21 cellular contexts compared by ENCODE assay signal in genomic region chr13:28606466-28606865, GRCh38.
"Had no signal": no experiment of that assay in that cellular context is flagged by ENCODE, and none has a peak within 500 bp of the region (broad histone marks: within the 10 kb centered on the region; RNA-seq: fewer than 3 reads in every experiment).

No MANE protein-coding gene starts in this region.

- H3K9me3 ChIP-seq: esophagus muscularis mucosa, gastroesophageal sphincter, mucosa of descending colon, neutrophil, right atrium auricular region, suprapubic skin, thyroid gland, upper lobe of right lung, vagina had no signal

- H3K36me3 ChIP-seq: esophagus muscularis mucosa, gastroesophageal sphincter, neutrophil, right atrium auricular region, suprapubic skin, thyroid gland, upper lobe of right lung, vagina had no signal

- H3K27ac ChIP-seq: epithelial cell of prostate, esophagus muscularis mucosa, gastroesophageal sphincter, hepatocyte, neutrophil, right atrium auricular region, suprapubic skin, thyroid gland, upper lobe of right lung, vagina had no signal

- H3K4me2 ChIP-seq: hepatocyte had no signal

- ATAC-seq: effector memory CD8-positive, alpha-beta T cell; gastroesophageal sphincter; mucosa of descending colon; naive thymus-derived CD8-positive, alpha-beta T cell; stimulated activated effector memory CD8-positive, alpha-beta T cell treated with anti-CD3 and anti-CD28 coated beads, Interleukin-12 subunit alpha, Interleukin-12 subunit beta, amount 100 ng/mL, for 72 hours; stimulated activated naive CD8-positive, alpha-beta T cell treated with anti-CD3 and anti-CD28 coated beads, Interleukin-15, Interleukin-2, amounts not matched to agents 100 U/mL and 50 U/mL, for 24 hours; upper lobe of right lung had no signal

- H3K4me1 ChIP-seq: esophagus muscularis mucosa, gastroesophageal sphincter, right atrium auricular region, suprapubic skin, thyroid gland, upper lobe of right lung, vagina had no signal

- FAIRE-seq: colon, kidney had no signal

- H3K27me3 ChIP-seq: esophagus muscularis mucosa, gastroesophageal sphincter, hepatocyte, neutrophil, right atrium auricular region, suprapubic skin, thyroid gland, upper lobe of right lung, vagina had no signal

- H3K4me3 ChIP-seq: esophagus muscularis mucosa, gastroesophageal sphincter, hepatocyte, mucosa of descending colon, right atrium auricular region, suprapubic skin, thyroid gland, upper lobe of right lung, vagina had no signal

- H2AFZ ChIP-seq: hepatocyte had no signal

- DNase-seq: effector memory CD8-positive, alpha-beta T cell; foreskin fibroblast; head of caudate nucleus; kidney; mucosa of descending colon; naive thymus-derived CD8-positive, alpha-beta T cell; stimulated activated CD4-positive, alpha-beta T cell treated with anti-CD3 and anti-CD28 coated beads, Interleukin-4, amount 100 ng/mL, for 1 hour; stimulated activated CD8-positive, alpha-beta memory T cell treated with anti-CD3 and anti-CD28 coated beads, Interleukin-4, amount 100 ng/mL, for 48 hours; stimulated activated naive CD8-positive, alpha-beta T cell treated with anti-CD3 and anti-CD28 coated beads, Interleukin-15, Interleukin-2, amounts not matched to agents 100 U/mL and 50 U/mL, for 24 hours; thyroid gland; upper lobe of right lung had no signal
